Comparison of ENCODE assay signal across 1 cellular context in genomic region chr19:12975221-12975756, GRCh38.
TF ChIP-seq lines count a peak whose summit lies in the region.

No MANE protein-coding gene starts in this region.

TF ChIP-seq in HepG2, 621 proteins besides CTCF, POLR2A, EP300 and RAD21:
- TF ChIP-seq HNRNPL (IDR thresholded peaks at IDR 0.05; ENCODE audit: low read depth, low read length) = peak; percentile 78
- no peak for TF ChIP-seq IRF2 (CRISPR knock-in tag; IDR thresholded peaks at IDR 0.05)
